ENCODE assay signal across 1 cellular context in genomic region chr17:59154721-59155438, GRCh38.
TF ChIP-seq lines count a peak whose summit lies in the region.

Gene SKA2, minus strand, starts transcription at chr17:59155186. Its CDS starts 23 bp downstream, at chr17:59155163.

TF ChIP-seq in HepG2, 621 proteins besides CTCF, POLR2A, EP300 and RAD21 (continued from another document and continues in another):
- TF ChIP-seq, protein P1, sequence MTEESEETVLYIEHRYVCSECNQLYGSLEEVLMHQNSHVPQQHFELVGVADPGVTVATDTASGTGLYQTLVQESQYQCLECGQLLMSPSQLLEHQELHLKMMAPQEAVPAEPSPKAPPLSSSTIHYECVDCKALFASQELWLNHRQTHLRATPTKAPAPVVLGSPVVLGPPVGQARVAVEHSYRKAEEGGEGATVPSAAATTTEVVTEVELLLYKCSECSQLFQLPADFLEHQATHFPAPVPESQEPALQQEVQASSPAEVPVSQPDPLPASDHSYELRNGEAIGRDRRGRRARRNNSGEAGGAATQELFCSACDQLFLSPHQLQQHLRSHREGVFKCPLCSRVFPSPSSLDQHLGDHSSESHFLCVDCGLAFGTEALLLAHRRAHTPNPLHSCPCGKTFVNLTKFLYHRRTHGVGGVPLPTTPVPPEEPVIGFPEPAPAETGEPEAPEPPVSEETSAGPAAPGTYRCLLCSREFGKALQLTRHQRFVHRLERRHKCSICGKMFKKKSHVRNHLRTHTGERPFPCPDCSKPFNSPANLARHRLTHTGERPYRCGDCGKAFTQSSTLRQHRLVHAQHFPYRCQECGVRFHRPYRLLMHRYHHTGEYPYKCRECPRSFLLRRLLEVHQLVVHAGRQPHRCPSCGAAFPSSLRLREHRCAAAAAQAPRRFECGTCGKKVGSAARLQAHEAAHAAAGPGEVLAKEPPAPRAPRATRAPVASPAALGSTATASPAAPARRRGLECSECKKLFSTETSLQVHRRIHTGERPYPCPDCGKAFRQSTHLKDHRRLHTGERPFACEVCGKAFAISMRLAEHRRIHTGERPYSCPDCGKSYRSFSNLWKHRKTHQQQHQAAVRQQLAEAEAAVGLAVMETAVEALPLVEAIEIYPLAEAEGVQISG (CRISPR knock-in tag; IDR thresholded peaks at IDR 0.05) = peak; percentile 63
- TF ChIP-seq CBFB (CRISPR knock-in tag; IDR thresholded peaks at IDR 0.05) (peak; percentile 96), ZBTB20 (CRISPR knock-in tag; IDR thresholded peaks at IDR 0.05; ENCODE audit: borderline replicate concordance, low read depth) (peak; percentile 51; the same call in 1 of the 2 replicates), RCOR2 (CRISPR knock-in tag; IDR thresholded peaks at IDR 0.05) (no peak; the same call in 1 of the 2 replicates), RFXAP (CRISPR knock-in tag; IDR thresholded peaks at IDR 0.05; ENCODE audit: borderline replicate concordance) (peak; percentile 97), ZNF75D (CRISPR knock-in tag; IDR thresholded peaks at IDR 0.05; ENCODE audit: borderline replicate concordance) (no peak), TEAD3 (CRISPR knock-in tag; optimal IDR thresholded peaks at IDR 0.05; ENCODE audit: borderline replicate concordance) (peak; percentile 100), DZIP1 (CRISPR knock-in tag; IDR thresholded peaks at IDR 0.05) (0 out of 2 replicates have a peak, but pooled peaks have one; percentile 56), HDAC6 (IDR thresholded peaks at IDR 0.05; ENCODE audit: low read depth, low read length) (no peak), NR2F1 (CRISPR knock-in tag; IDR thresholded peaks at IDR 0.05) (no peak; a peak in 1 of 4 replicates), PRMT3 (CRISPR knock-in tag; IDR thresholded peaks at IDR 0.05; ENCODE audit: borderline replicate concordance, low read depth) (no peak), NRL (CRISPR knock-in tag; IDR thresholded peaks at IDR 0.05; ENCODE audit: borderline replicate concordance) (peak; percentile 87; the same call in 1 of the 2 replicates), ZNF629 (CRISPR knock-in tag; conservative IDR thresholded peaks at IDR 0.05) (no peak), PPARG (CRISPR knock-in tag; conservative IDR thresholded peaks at IDR 0.05) (peak; percentile 27; the same call in 1 of the 2 replicates), ZFY (CRISPR knock-in tag; IDR thresholded peaks at IDR 0.05) (0 out of 2 replicates have a peak, but pooled peaks have one; percentile 60), CBX1 (IDR thresholded peaks at IDR 0.05; ENCODE audit: low read depth) (no peak), SNRNP70 (IDR thresholded peaks at IDR 0.05; ENCODE audit: low read depth, low read length) (no peak), FOXK2 (IDR thresholded peaks at IDR 0.05) (no peak), ZNF737 (CRISPR knock-in tag; IDR thresholded peaks at IDR 0.05; ENCODE audit: borderline replicate concordance) (no peak), CC2D1A (CRISPR knock-in tag; IDR thresholded peaks at IDR 0.05) (no peak), ZNF331 (CRISPR knock-in tag; IDR thresholded peaks at IDR 0.05) (no peak), ATF7 (IDR thresholded peaks at IDR 0.05) (no peak), ATF7 (CRISPR knock-in tag; IDR thresholded peaks at IDR 0.05) (no peak), ZNF839 (CRISPR knock-in tag; IDR thresholded peaks at IDR 0.05; ENCODE audit: borderline replicate concordance) (no peak), THAP11 (CRISPR knock-in tag; IDR thresholded peaks at IDR 0.05) (peak; percentile 90), NFE2 (CRISPR knock-in tag; IDR thresholded peaks at IDR 0.05) (no peak), RNF2 (conservative IDR thresholded peaks at IDR 0.05; ENCODE audit: low read depth) (peak; percentile 37; the same call in 1 of the 2 replicates), ZNF607 (CRISPR knock-in tag; IDR thresholded peaks at IDR 0.05; ENCODE audit: borderline replicate concordance) (0 out of 2 replicates have a peak, but pooled peaks have one; percentile 43), MIER3 (CRISPR knock-in tag; IDR thresholded peaks at IDR 0.05; ENCODE audit: borderline replicate concordance) (0 out of 2 replicates have a peak, but pooled peaks have one; percentile 12), CEBPZ (IDR thresholded peaks at IDR 0.05; ENCODE audit: low read length) (peak; percentile 65), NFYC (CRISPR knock-in tag; IDR thresholded peaks at IDR 0.05) (peak; percentile 93; the same call in 1 of the 2 replicates), SNAI1 (CRISPR knock-in tag; IDR thresholded peaks at IDR 0.05; ENCODE audit: borderline replicate concordance) (no peak), MXD4 (CRISPR knock-in tag; IDR thresholded peaks at IDR 0.05) (no peak), ZNF83 (CRISPR knock-in tag; IDR thresholded peaks at IDR 0.05; ENCODE audit: borderline replicate concordance) (no peak; the same call in 1 of the 2 replicates), ZNF235 (CRISPR knock-in tag; IDR thresholded peaks at IDR 0.05; ENCODE audit: borderline replicate concordance) (no peak), KMT2B (CRISPR knock-in tag; IDR thresholded peaks at IDR 0.05) (peak; percentile 97), ZNF781 (CRISPR knock-in tag; IDR thresholded peaks at IDR 0.05; ENCODE audit: borderline replicate concordance, not compliant biosample characterization) (no peak), ZNF720 (CRISPR knock-in tag; IDR thresholded peaks at IDR 0.05) (no peak), MXI1 (IDR thresholded peaks at IDR 0.05; ENCODE audit: borderline replicate concordance, low read depth, low read length) (peak; percentile 69; the same call in 2 of the 3 replicates)
- TF ChIP-seq, protein P2, sequence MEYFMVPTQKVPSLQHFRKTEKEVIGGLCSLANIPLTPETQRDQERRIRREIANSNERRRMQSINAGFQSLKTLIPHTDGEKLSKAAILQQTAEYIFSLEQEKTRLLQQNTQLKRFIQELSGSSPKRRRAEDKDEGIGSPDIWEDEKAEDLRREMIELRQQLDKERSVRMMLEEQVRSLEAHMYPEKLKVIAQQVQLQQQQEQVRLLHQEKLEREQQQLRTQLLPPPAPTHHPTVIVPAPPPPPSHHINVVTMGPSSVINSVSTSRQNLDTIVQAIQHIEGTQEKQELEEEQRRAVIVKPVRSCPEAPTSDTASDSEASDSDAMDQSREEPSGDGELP (IDR thresholded peaks at IDR 0.05; ENCODE audit: borderline replicate concordance, low read depth) = peak; percentile 81; the same call in 1 of the 2 replicates
- TF ChIP-seq, protein P3, sequence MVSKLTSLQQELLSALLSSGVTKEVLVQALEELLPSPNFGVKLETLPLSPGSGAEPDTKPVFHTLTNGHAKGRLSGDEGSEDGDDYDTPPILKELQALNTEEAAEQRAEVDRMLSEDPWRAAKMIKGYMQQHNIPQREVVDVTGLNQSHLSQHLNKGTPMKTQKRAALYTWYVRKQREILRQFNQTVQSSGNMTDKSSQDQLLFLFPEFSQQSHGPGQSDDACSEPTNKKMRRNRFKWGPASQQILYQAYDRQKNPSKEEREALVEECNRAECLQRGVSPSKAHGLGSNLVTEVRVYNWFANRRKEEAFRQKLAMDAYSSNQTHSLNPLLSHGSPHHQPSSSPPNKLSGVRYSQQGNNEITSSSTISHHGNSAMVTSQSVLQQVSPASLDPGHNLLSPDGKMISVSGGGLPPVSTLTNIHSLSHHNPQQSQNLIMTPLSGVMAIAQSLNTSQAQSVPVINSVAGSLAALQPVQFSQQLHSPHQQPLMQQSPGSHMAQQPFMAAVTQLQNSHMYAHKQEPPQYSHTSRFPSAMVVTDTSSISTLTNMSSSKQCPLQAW (CRISPR knock-in tag; IDR thresholded peaks at IDR 0.05) = peak; percentile 9; the same call in 1 of the 2 replicates
- TF ChIP-seq, protein P4, sequence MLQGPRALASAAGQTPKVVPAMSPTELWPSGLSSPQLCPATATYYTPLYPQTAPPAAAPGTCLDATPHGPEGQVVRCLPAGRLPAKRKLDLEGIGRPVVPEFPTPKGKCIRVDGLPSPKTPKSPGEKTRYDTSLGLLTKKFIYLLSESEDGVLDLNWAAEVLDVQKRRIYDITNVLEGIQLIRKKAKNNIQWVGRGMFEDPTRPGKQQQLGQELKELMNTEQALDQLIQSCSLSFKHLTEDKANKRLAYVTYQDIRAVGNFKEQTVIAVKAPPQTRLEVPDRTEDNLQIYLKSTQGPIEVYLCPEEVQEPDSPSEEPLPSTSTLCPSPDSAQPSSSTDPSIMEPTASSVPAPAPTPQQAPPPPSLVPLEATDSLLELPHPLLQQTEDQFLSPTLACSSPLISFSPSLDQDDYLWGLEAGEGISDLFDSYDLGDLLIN (CRISPR knock-in tag; IDR thresholded peaks at IDR 0.05; ENCODE audit: borderline replicate concordance) = no peak
- TF ChIP-seq, protein P5, sequence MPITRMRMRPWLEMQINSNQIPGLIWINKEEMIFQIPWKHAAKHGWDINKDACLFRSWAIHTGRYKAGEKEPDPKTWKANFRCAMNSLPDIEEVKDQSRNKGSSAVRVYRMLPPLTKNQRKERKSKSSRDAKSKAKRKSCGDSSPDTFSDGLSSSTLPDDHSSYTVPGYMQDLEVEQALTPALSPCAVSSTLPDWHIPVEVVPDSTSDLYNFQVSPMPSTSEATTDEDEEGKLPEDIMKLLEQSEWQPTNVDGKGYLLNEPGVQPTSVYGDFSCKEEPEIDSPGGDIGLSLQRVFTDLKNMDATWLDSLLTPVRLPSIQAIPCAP (CRISPR knock-in tag; IDR thresholded peaks at IDR 0.05; ENCODE audit: low read depth) = peak; percentile 57; the same call in 1 of the 2 replicates
- TF ChIP-seq, protein P6, sequence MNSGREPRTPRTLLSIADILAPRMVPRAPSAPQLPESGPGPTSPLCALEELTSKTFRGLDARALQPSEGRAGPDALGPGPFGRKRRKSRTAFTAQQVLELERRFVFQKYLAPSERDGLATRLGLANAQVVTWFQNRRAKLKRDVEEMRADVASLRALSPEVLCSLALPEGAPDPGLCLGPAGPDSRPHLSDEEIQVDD (CRISPR knock-in tag; IDR thresholded peaks at IDR 0.05; ENCODE audit: borderline replicate concordance) = 0 out of 2 replicates have a peak, but pooled peaks have one; percentile 32
